ENCODE assay signal across 15 cellular contexts in genomic region chr18:2316686-2317308, GRCh38.
"Had no signal": no experiment of that assay in that cellular context is flagged by ENCODE, and none has a peak within 500 bp of the region (broad histone marks: within the 10 kb centered on the region; RNA-seq: fewer than 3 reads in every experiment).

No MANE protein-coding gene starts in this region.

- H3K27ac ChIP-seq: skin epidermis, tibial artery had no signal

- H3K4me3 ChIP-seq: skin epidermis, tibial artery had no signal

- DNase-seq: activated B cell treated with CpG ODN at 0.5 μM for 24 hours; activated CD4-positive, alpha-beta T cell treated with anti-CD3 and anti-CD28 coated beads, Interleukin-2, amount 10 ng/mL, durations not matched to agents 24 days and 14 days; activated naive CD4-positive, alpha-beta T cell treated with anti-CD3 and anti-CD28 coated beads, Interleukin-2, amount 10 ng/mL, durations not matched to agents 7 days and 5 days; activated T-cell treated with anti-CD3 and anti-CD28 coated beads for 4 hours; caudate nucleus; cortex of kidney; effector memory CD8-positive, alpha-beta T cell; T-helper 17 cell; tibial artery had no signal

- H3K4me1 ChIP-seq: tibial artery had no signal

- H3K4me3 Mint-ChIP-seq: activated B cell treated with CpG ODN at 0.5 μM for 24 hours; activated CD4-positive, alpha-beta T cell treated with anti-CD3 and anti-CD28 coated beads, Interleukin-2, amount 10 ng/mL, durations not matched to agents 24 days and 14 days; activated naive CD4-positive, alpha-beta T cell treated with anti-CD3 and anti-CD28 coated beads, Interleukin-2, amount 10 ng/mL, durations not matched to agents 7 days and 5 days; effector memory CD8-positive, alpha-beta T cell; memory B cell; nephron; T-helper 17 cell had no signal

- ATAC-seq: effector memory CD8-positive, alpha-beta T cell; esophagus mucosa; T-helper 17 cell had no signal

- FAIRE-seq: TTC549 had no signal

- H3K27me3 ChIP-seq: tibial artery had no signal

- H3K9me3 Mint-ChIP-seq: activated CD4-positive, alpha-beta T cell treated with anti-CD3 and anti-CD28 coated beads, Interleukin-2, amount 10 ng/mL, durations not matched to agents 24 days and 14 days; activated naive CD4-positive, alpha-beta T cell treated with anti-CD3 and anti-CD28 coated beads, Interleukin-2, amount 10 ng/mL, durations not matched to agents 7 days and 5 days; activated T-helper 2 cell treated with anti-CD3 and anti-CD28 coated beads, Interferon-gamma antibody, Interleukin-2, Interleukin-4, amounts not matched to agents 10 μg/mL and 5 μg/mL and 100 μg/mL, durations not matched to agents 14 hours and 24 hours and 36 hours; effector memory CD8-positive, alpha-beta T cell had no signal

- H3K9me3 ChIP-seq: tibial artery had no signal

- H3K36me3 Mint-ChIP-seq: activated naive CD4-positive, alpha-beta T cell treated with anti-CD3 and anti-CD28 coated beads, Interleukin-2, amount 10 ng/mL, durations not matched to agents 7 days and 5 days; memory B cell had no signal

- H3K36me3 ChIP-seq: tibial artery had no signal

- H3K4me1 Mint-ChIP-seq: activated CD4-positive, alpha-beta T cell treated with anti-CD3 and anti-CD28 coated beads, Interleukin-2, amount 10 ng/mL, durations not matched to agents 24 days and 14 days; activated naive CD4-positive, alpha-beta T cell treated with anti-CD3 and anti-CD28 coated beads, Interleukin-2, amount 10 ng/mL, durations not matched to agents 7 days and 5 days had no signal

- H3K27ac Mint-ChIP-seq: activated B cell treated with CpG ODN at 0.5 μM for 24 hours; activated CD4-positive, alpha-beta T cell treated with anti-CD3 and anti-CD28 coated beads, Interleukin-2, amount 10 ng/mL, durations not matched to agents 24 days and 14 days; activated naive CD4-positive, alpha-beta T cell treated with anti-CD3 and anti-CD28 coated beads, Interleukin-2, amount 10 ng/mL, durations not matched to agents 7 days and 5 days; activated T-helper 2 cell treated with anti-CD3 and anti-CD28 coated beads, Interferon-gamma antibody, Interleukin-2, Interleukin-4, amounts not matched to agents 10 μg/mL and 5 μg/mL and 100 μg/mL, durations not matched to agents 14 hours and 24 hours and 36 hours; effector memory CD8-positive, alpha-beta T cell; memory B cell; nephron; T-helper 17 cell had no signal
